Comparison of ENCODE assay signal across 20 cellular contexts in genomic region chr11:12389676-12390075, GRCh38. TPM values are rescaled to one million over a fixed set of nuclear protein-coding genes. Genes with fewer than 3 reads are reported as not detected.
DNase-seq lines count a peak whose midpoint lies in the region; ATAC-seq and TF ChIP-seq lines count a peak whose summit lies in the region.
"Had no signal": no experiment of that assay in that cellular context is flagged by ENCODE, and none has a peak within 500 bp of the region (broad histone marks: within the 10 kb centered on the region; RNA-seq: fewer than 3 reads in every experiment).

No MANE protein-coding gene starts in this region.

- no peak overlapping the region for H2BK5ac ChIP-seq in mesenchymal stem cell (ENCODE audit: low read depth, low read length, poor library complexity, severe bottlenecking)

- H3K23ac ChIP-seq in mesenchymal stem cell (ENCODE audit: low read length in 2 of 2) = no peak overlapping the region

- no peak overlapping the region for H2AK5ac ChIP-seq in mesenchymal stem cell (ENCODE audit: low read length, severe bottlenecking)

- H3K79me1 ChIP-seq in mesenchymal stem cell (replicated peaks; ENCODE audit: low read length, poor library complexity, severe bottlenecking) = peaks cover 18% of the 10 kb centered on the region

- peak overlapping the region; percentile 41 to 73 for H3K27ac ChIP-seq in breast epithelium
- H3K27ac ChIP-seq in mesenchymal stem cell (ENCODE audit: low read length, poor library complexity, severe bottlenecking) = no peak overlapping the region
- H3K27ac ChIP-seq in tibial artery = peak overlapping the region; percentile 54 to 59
- H3K27ac ChIP-seq: KMS-11, parathyroid adenoma had no signal

- H3K4me1 ChIP-seq in breast epithelium (peaks cover 0 to 5% of the 10 kb centered on the region in 2 donors), mesenchymal stem cell (ENCODE audit: control insufficient read depth, insufficient read depth, low read depth, low read length) (peaks cover 12% of the 10 kb centered on the region), tibial artery (peaks cover 0 to 78% (median 42%) of the 10 kb centered on the region in 4 donors)

- DNase-seq in NCI-H2107 treated with DMSO at 0.1 percent for 48 hours (lab: John Stamatoyannopoulos, UW; ENCODE audit: unreplicated experiment) = peak; percentile 7
- DNase-seq in NCI-H2107 (lab: John Stamatoyannopoulos, UW) = no peak
- DNase-seq in breast epithelium (ENCODE audit: low spot score in 2 of 2) = no peak
- no peak for DNase-seq in mesenchymal stem cell
- DNase-seq in tibial artery = no peak
- no peak for DNase-seq in effector CD4-positive, alpha-beta T cell
- no peak for DNase-seq in GM13976 (ENCODE audit: low spot score)
- DNase-seq: caudate nucleus; DMS 273 treated with DMSO at 0.1 percent for 48 hours; effector memory CD4-positive, alpha-beta T cell; NCI-H1092 treated with DMSO at 0.1 percent for 48 hours; NCI-H446; stimulated activated CD4-positive, alpha-beta T cell treated with anti-CD3 and anti-CD28 coated beads, Interleukin-4, amount 100 ng/mL, for 24 hours had no signal

- H3K36me3 ChIP-seq in breast epithelium (no peaks in the 10 kb centered on the region), mesenchymal stem cell (ENCODE audit: control insufficient read depth in 1 of 2, insufficient read depth in 2 of 2, low read depth in 1 of 2, low read length in 2 of 2) (peaks cover 3 to 15% of the 10 kb centered on the region in 2 experiments), tibial artery (no peaks in the 10 kb centered on the region)

- no peak overlapping the region for H2BK15ac ChIP-seq in mesenchymal stem cell (ENCODE audit: low read depth, poor library complexity, severe bottlenecking)

- TF ChIP-seq CTCF in breast epithelium (IDR thresholded peaks at IDR 0.05) = no peak
- no peak for TF ChIP-seq CTCF in tibial artery (IDR thresholded peaks at IDR 0.05)
- no peak for TF ChIP-seq CTCF in GM13976 (IDR thresholded peaks at IDR 0.05; ENCODE audit: borderline replicate concordance, control extremely low read depth, extremely low read depth, insufficient read depth, missing control alignments)

- no peak for TF ChIP-seq POLR2A in breast epithelium (IDR thresholded peaks at IDR 0.05)

- H3K27me3 ChIP-seq in breast epithelium (no peaks in the 10 kb centered on the region), mesenchymal stem cell (ENCODE audit: control insufficient read depth in 1 of 2, insufficient read depth in 1 of 2, low read length in 2 of 2) (no peaks in the 10 kb centered on the region), tibial artery (no peaks in the 10 kb centered on the region)

- H3K4ac ChIP-seq in mesenchymal stem cell (ENCODE audit: low read depth in 1 of 2, low read length in 2 of 2) = no peak overlapping the region

- H3K4me3 ChIP-seq in breast epithelium = no peak overlapping the region
- no peak overlapping the region for H3K4me3 ChIP-seq in mesenchymal stem cell (ENCODE audit: insufficient read depth in 1 of 2, low read depth in 1 of 2, low read length in 2 of 2)
- H3K4me3 ChIP-seq in tibial artery = no peak overlapping the region
- H3K4me3 ChIP-seq: skin epidermis had no signal

- no peak overlapping the region for H2BK120ac ChIP-seq in mesenchymal stem cell (ENCODE audit: low read depth, low read length)

- H2AFZ ChIP-seq in mesenchymal stem cell (ENCODE audit: low read depth, low read length) = no peak overlapping the region
- H2AFZ ChIP-seq: parathyroid adenoma had no signal

- peak overlapping the region in 1 of 2 experiments; percentile 42 for H3K18ac ChIP-seq in mesenchymal stem cell (ENCODE audit: low read depth in 1 of 2, low read length in 2 of 2)

- H3K9me3 ChIP-seq in breast epithelium = no peaks in the 10 kb centered on the region
- H3K9me3 ChIP-seq in mesenchymal stem cell (ENCODE audit: control insufficient read depth, low read length) = peaks cover 5% of the 10 kb centered on the region
- no peaks in the 10 kb centered on the region for H3K9me3 ChIP-seq in tibial artery

- WGBS in mesenchymal stem cell = 72% methylated on average over 3 of the region's 3 CpGs

- H2BK12ac ChIP-seq in mesenchymal stem cell (ENCODE audit: low read length in 2 of 2) = no peak overlapping the region

- no peak overlapping the region for H3K4me2 ChIP-seq in mesenchymal stem cell (ENCODE audit: low read length, poor library complexity, severe bottlenecking)
- H3K4me2 ChIP-seq: KMS-11 had no signal

- H4K91ac ChIP-seq in mesenchymal stem cell (ENCODE audit: low read length) = no peak overlapping the region

- H4K8ac ChIP-seq in mesenchymal stem cell (ENCODE audit: low read length) = no peak overlapping the region

- peak overlapping the region; percentile 44 for H3K9ac ChIP-seq in mesenchymal stem cell (ENCODE audit: low read length)
- H3K9ac ChIP-seq: KMS-11, parathyroid adenoma had no signal

- H3K14ac ChIP-seq in mesenchymal stem cell (ENCODE audit: low read length in 2 of 2) = no peak overlapping the region

- ATAC-seq in HG03432 (IDR thresholded peaks at IDR 0.05; ENCODE audit: unreplicated experiment) = no peak
- ATAC-seq: Right ventricle myocardium inferior, WTC11 had no signal

- intact Hi-C loops in breast epithelium (cut with DNase I; ENCODE audit: low total_unique reads) = no loop called here
- intact Hi-C loops in tibial artery (cut with DNase I; ENCODE audit: low total_unique reads) = loop anchor here (10.0 kb wide), 2 partner anchors 95 to 165 kb away; no protein-coding TSS in a partner anchor

- in situ Hi-C loops in GM13976 (cut with MboI; ENCODE audit: low sequenced_read_pairs, unreplicated experiment) = no loop called here

RNA-seq across cellular contexts. Expression of gene PARVA, which starts 12.3 kb away (rescaled TPM):
- 100 to 1,000 TPM in 1 of 3 donors, 10 to 100 TPM in 2; 50.5 to 109 (median 60.4) TPM for total RNA-seq in breast epithelium
- 109 TPM for polyA plus RNA-seq in mesenchymal stem cell (2013, experiment 1 of 2)
- 110 TPM for polyA plus RNA-seq in mesenchymal stem cell (2013, experiment 2 of 2)
- total RNA-seq: activated T-helper 1 cell treated with anti-CD3 and anti-CD28 coated beads, Interleukin-12 subunit alpha, Interleukin-12 subunit beta, Interleukin-2, Interleukin-4 antibody, amounts not matched to agents 30 ng/mL and 10 ng/mL and 1 ng/mL, durations not matched to agents 14 hours and 24 hours and 36 hours had no signal
